Comparison of ENCODE assay signal across 16 cellular contexts in genomic region chr4:126733301-126733700, GRCh38.
"Had no signal": no experiment of that assay in that cellular context is flagged by ENCODE, and none has a peak within 500 bp of the region (broad histone marks: within the 10 kb centered on the region; RNA-seq: fewer than 3 reads in every experiment).

No MANE protein-coding gene starts in this region.

- H3K27me3 Mint-ChIP-seq: natural killer cell treated with Interleukin-12 subunit alpha and Interleukin-12 subunit beta and Interleukin-15 and Interleukin-18, amount 100 ng/mL, for 72 hours had no signal

- H3K36me3 Mint-ChIP-seq: activated naive CD4-positive, alpha-beta T cell treated with anti-CD3 and anti-CD28 coated beads, Interleukin-2, amount 50 U/mL, for 72 hours; natural killer cell treated with Interleukin-12 subunit alpha and Interleukin-12 subunit beta and Interleukin-15 and Interleukin-18, amount 100 ng/mL, for 72 hours; stimulated activated effector memory CD8-positive, alpha-beta T cell treated with anti-CD3 and anti-CD28 coated beads, Interleukin-12 subunit alpha, Interleukin-12 subunit beta, amount 100 ng/mL, for 72 hours had no signal

- H3K27ac Mint-ChIP-seq: activated naive CD4-positive, alpha-beta T cell treated with anti-CD3 and anti-CD28 coated beads, Interleukin-2, amount 50 U/mL, for 72 hours; natural killer cell treated with Interleukin-12 subunit alpha and Interleukin-12 subunit beta and Interleukin-15 and Interleukin-18, amount 100 ng/mL, for 72 hours; stimulated activated effector memory CD8-positive, alpha-beta T cell treated with anti-CD3 and anti-CD28 coated beads, Interleukin-12 subunit alpha, Interleukin-12 subunit beta, amount 100 ng/mL, for 72 hours had no signal

- DNase-seq: activated CD4-positive, alpha-beta T cell treated with anti-CD3 and anti-CD28 coated beads, Interleukin-2, amount 50 U/mL, for 4 hours; activated CD4-positive, CD25-positive, alpha-beta regulatory T cell treated with anti-CD3 and anti-CD28 coated beads, Interleukin-2, amount 50 U/mL, for 72 hours; activated effector memory CD4-positive, alpha-beta T cell treated with Interleukin-2 at 50 U/mL for 16 hours; activated T-cell treated with anti-CD3 and anti-CD28 coated beads, Interleukin-2, amount 50 U/mL, for 1 hour; left ventricle myocardium superior; mesenchymal stem cell; occipital lobe; psoas muscle; right lobe of liver; thyroid gland; uterus had no signal

- H3K9me3 ChIP-seq: breast epithelium, gastroesophageal sphincter, psoas muscle, right lobe of liver, thyroid gland, uterus had no signal

- H3K4me1 Mint-ChIP-seq: stimulated activated effector memory CD8-positive, alpha-beta T cell treated with anti-CD3 and anti-CD28 coated beads, Interleukin-12 subunit alpha, Interleukin-12 subunit beta, amount 100 ng/mL, for 72 hours had no signal

- H3K4me3 Mint-ChIP-seq: natural killer cell treated with Interleukin-12 subunit alpha and Interleukin-12 subunit beta and Interleukin-15 and Interleukin-18, amount 100 ng/mL, for 72 hours; stimulated activated effector memory CD8-positive, alpha-beta T cell treated with anti-CD3 and anti-CD28 coated beads, Interleukin-12 subunit alpha, Interleukin-12 subunit beta, amount 100 ng/mL, for 72 hours had no signal

- ATAC-seq: activated naive CD4-positive, alpha-beta T cell treated with anti-CD3 and anti-CD28 coated beads, Interleukin-2, amount 50 U/mL, for 72 hours; gastroesophageal sphincter; left ventricle myocardium superior; natural killer cell treated with Interleukin-12 subunit alpha and Interleukin-12 subunit beta and Interleukin-15 and Interleukin-18, amount 100 ng/mL, for 72 hours; psoas muscle; right lobe of liver; stimulated activated effector memory CD8-positive, alpha-beta T cell treated with anti-CD3 and anti-CD28 coated beads, Interleukin-12 subunit alpha, Interleukin-12 subunit beta, amount 100 ng/mL, for 72 hours had no signal

- H3K27me3 ChIP-seq: breast epithelium, gastroesophageal sphincter, right lobe of liver, thyroid gland, uterus had no signal

- H3K4me1 ChIP-seq: breast epithelium, gastroesophageal sphincter, psoas muscle, right lobe of liver, thyroid gland, uterus had no signal

- H3K27ac ChIP-seq: breast epithelium, gastroesophageal sphincter, psoas muscle, right lobe of liver, thyroid gland, uterus had no signal

- H3K36me3 ChIP-seq: breast epithelium, gastroesophageal sphincter, right lobe of liver, thyroid gland, uterus had no signal

- H3K4me3 ChIP-seq: breast epithelium, gastroesophageal sphincter, psoas muscle, right lobe of liver, thyroid gland, uterus had no signal
